Comparison of ENCODE assay signal across 1 cellular context in the genomic region with DNA sequence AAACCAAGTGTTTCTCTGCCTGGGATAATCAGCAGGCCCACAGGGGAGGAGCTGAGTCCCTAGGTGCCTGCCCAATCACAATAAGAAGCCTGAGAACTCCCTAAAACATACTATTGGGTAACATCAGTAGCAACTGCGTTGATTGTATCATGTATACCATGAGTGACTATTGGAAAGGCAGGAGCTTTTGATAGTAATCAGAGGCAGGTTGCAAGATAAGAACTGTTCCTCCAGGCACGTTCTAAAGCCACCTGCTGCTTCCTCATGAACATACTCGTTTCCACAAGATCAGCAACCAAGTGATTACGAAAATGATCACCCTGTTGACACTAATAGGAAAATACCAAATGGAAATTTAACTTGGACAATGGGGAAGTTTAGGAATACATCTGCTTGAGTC.
TF ChIP-seq lines count a peak whose summit lies in the region.

No MANE protein-coding gene starts in this region.

TF ChIP-seq in SK-N-SH treated with all-trans-retinoic acid at 6 μM for 48 hours, 23 proteins besides CTCF, POLR2A, EP300 and RAD21 (continued from another document):
- TF ChIP-seq TSHZ2 (CRISPR knock-in tag; IDR thresholded peaks at IDR 0.05) (no peak), ZFP3 (CRISPR knock-in tag; IDR thresholded peaks at IDR 0.05) (no peak), ISL1 (CRISPR knock-in tag; IDR thresholded peaks at IDR 0.05) (no peak), ZC3H10 (CRISPR knock-in tag; IDR thresholded peaks at IDR 0.05) (no peak), ARNTL (CRISPR knock-in tag; IDR thresholded peaks at IDR 0.05; ENCODE audit: borderline replicate concordance, low read depth) (no peak), TOX (CRISPR knock-in tag; IDR thresholded peaks at IDR 0.05; ENCODE audit: borderline replicate concordance) (no peak), TCF4 (CRISPR knock-in tag; IDR thresholded peaks at IDR 0.05; ENCODE audit: borderline replicate concordance) (no peak)
